In genomic region chr2:33033524-33034150, GRCh38 we compare ENCODE assay signal across 8 cellular contexts.
DNase-seq lines count a peak whose midpoint lies in the region; ATAC-seq lines count a peak whose summit lies in the region.

No MANE protein-coding gene starts in this region.

- intact Hi-C loops in sciatic nerve (cut with DNase I): no loop called here

- ATAC-seq in sciatic nerve (peak; percentile 84), HG03159 (IDR thresholded peaks at IDR 0.05; ENCODE audit: unreplicated experiment) (no peak)

- peak; percentile 32 for DNase-seq in SIG-M5 treated with dmso at 0.1 percent for 504 hours (lab: John Stamatoyannopoulos, UW; ENCODE audit: unreplicated experiment)
- DNase-seq in SIG-M5 (lab: John Stamatoyannopoulos, UW): no peak
- peak; percentile 38 to 57 for DNase-seq in SHP77 (lab: John Stamatoyannopoulos, UW)
- DNase-seq in foreskin melanocyte: peak; percentile 38
- no peak for DNase-seq in sciatic nerve (ENCODE audit: low spot score)
- no peak for DNase-seq in NCI-H748 treated with DMSO at 0.1 percent for 48 hours (lab: John Stamatoyannopoulos, UW)
- no peak for DNase-seq in GF-D8 (lab: John Stamatoyannopoulos, UW)

Comparison
In these comparisons a context has a peak if more than half of its experiments do, and no peak if none do; other contexts are left out.
1. DNase-seq: peak in SIG-M5 treated with dmso at 0.1 percent for 504 hours (single experiment), SHP77 (2 of 2) and foreskin melanocyte (single experiment); none in SIG-M5 (single experiment), sciatic nerve (single experiment), NCI-H748 treated with DMSO at 0.1 percent for 48 hours (single experiment) and GF-D8 (single experiment).